10 cellular contexts compared by ENCODE assay signal in genomic region chr3:50156549-50156948, GRCh38. TPM values are rescaled to one million over a fixed set of nuclear protein-coding genes. Genes with fewer than 3 reads are reported as not detected.
DNase-seq lines count a peak whose midpoint lies in the region; ATAC-seq and TF ChIP-seq lines count a peak whose summit lies in the region.
"Had no signal": no experiment of that assay in that cellular context is flagged by ENCODE, and none has a peak within 500 bp of the region (broad histone marks: within the 10 kb centered on the region; RNA-seq: fewer than 3 reads in every experiment).

No MANE protein-coding gene starts in this region.

- peaks cover 4% of the 10 kb centered on the region; the same call in 1 of the 2 replicates for H3K27me3 ChIP-seq in BJ (ENCODE audit: control insufficient read depth, insufficient read depth, low read length)
- H3K27me3 ChIP-seq in WERI-Rb-1 (ENCODE audit: insufficient read depth, low read depth, severe bottlenecking): no peaks in the 10 kb centered on the region

- ATAC-seq in HG02938 (IDR thresholded peaks at IDR 0.05; ENCODE audit: unreplicated experiment) (no peak), HG03457 (IDR thresholded peaks at IDR 0.05; ENCODE audit: unreplicated experiment) (no peak), omental fat pad (ENCODE audit: low FRiP score) (no peak)

- peaks cover 13% of the 10 kb centered on the region for H3K9me3 Mint-ChIP-seq in glutamatergic neuron (ENCODE audit: unreplicated experiment)
- no peaks in the 10 kb centered on the region for H3K9me3 Mint-ChIP-seq in progenitor cell of endocrine pancreas (ENCODE audit: low read depth)

- H3K27ac Mint-ChIP-seq in glutamatergic neuron (ENCODE audit: unreplicated experiment) (peak overlapping the region; percentile 62), progenitor cell of endocrine pancreas (no peak overlapping the region)

- TF ChIP-seq CTCF in BJ (IDR thresholded peaks at IDR 0.05; ENCODE audit: insufficient read depth, low read depth, low read length) (no peak), WERI-Rb-1 (IDR thresholded peaks at IDR 0.05; ENCODE audit: low read depth, low read length) (no peak), glutamatergic neuron (IDR thresholded peaks at IDR 0.05; ENCODE audit: partially characterized antibody, unreplicated experiment) (no peak), progenitor cell of endocrine pancreas (IDR thresholded peaks at IDR 0.05; ENCODE audit: unreplicated experiment) (no peak), omental fat pad (IDR thresholded peaks at IDR 0.05) (no peak)

- POLR2A ChIA-PET in BJ (lab: Charles Lee): interaction anchor here (0.5 kb wide), 1 partner anchor 57 kb away, joined by 8 read pairs; no protein-coding TSS in a partner anchor

- no peaks in the 10 kb centered on the region for H3K9me3 ChIP-seq in WERI-Rb-1 (ENCODE audit: severe bottlenecking)

- CTCF ChIA-PET in BJ (lab: Yijun Ruan, JAX): interaction anchor here (0.6 to 3.6 kb wide), 13 partner anchors 9 to 317 kb away, joined by 3 to 24 read pairs (median 4); no protein-coding TSS in a partner anchor

- H3K27me3 Mint-ChIP-seq in glutamatergic neuron (ENCODE audit: unreplicated experiment): peaks cover 21% of the 10 kb centered on the region
- peaks cover 21% of the 10 kb centered on the region for H3K27me3 Mint-ChIP-seq in progenitor cell of endocrine pancreas

- no peaks in the 10 kb centered on the region; the same call in 1 of the 2 replicates for H3K36me3 ChIP-seq in BJ (ENCODE audit: control insufficient read depth, insufficient read depth, low read length)
- H3K36me3 ChIP-seq in WERI-Rb-1: peaks cover 49% of the 10 kb centered on the region

- H3K4me1 Mint-ChIP-seq in glutamatergic neuron (ENCODE audit: low read depth, unreplicated experiment) (peaks cover 12% of the 10 kb centered on the region), progenitor cell of endocrine pancreas (ENCODE audit: low read depth) (peaks cover 27% of the 10 kb centered on the region)

- H3K4me3 Mint-ChIP-seq in glutamatergic neuron (ENCODE audit: unreplicated experiment) (peak overlapping the region; percentile 89), progenitor cell of endocrine pancreas (ENCODE audit: low read depth) (peak overlapping the region; percentile 87)

- peak overlapping the region; percentile 78 for H3K27ac ChIP-seq in WERI-Rb-1

- H3K36me3 Mint-ChIP-seq in glutamatergic neuron (ENCODE audit: unreplicated experiment) (no peaks in the 10 kb centered on the region), progenitor cell of endocrine pancreas (ENCODE audit: insufficient read depth) (peaks cover 2% of the 10 kb centered on the region)

- DNase-seq in BJ (ENCODE audit: low read depth): no peak
- no peak for DNase-seq in WERI-Rb-1
- DNase-seq in glutamatergic neuron: no peak
- DNase-seq in progenitor cell of endocrine pancreas (ENCODE audit: low spot score, unreplicated experiment): no peak
- no peak for DNase-seq in SW 1271 (lab: John Stamatoyannopoulos, UW)
- no peak for DNase-seq in omental fat pad (ENCODE audit: low spot score)
- DNase-seq: cortex of kidney had no signal

- H3K4me3 ChIP-seq in BJ (ENCODE audit: low read depth, low read length) (peak overlapping the region; percentile 43), WERI-Rb-1 (ENCODE audit: low read depth, low read length) (peak overlapping the region; percentile 92)

RNA-seq across cellular contexts. Expression of gene SEMA3F, which starts 1.4 kb away (rescaled TPM):
- 7.4 and 11.4 TPM in 2 replicates for polyA plus RNA-seq in BJ (2011; rRNA removed)
- polyA minus RNA-seq in BJ (2011; rRNA and poly(A)+ RNA removed): 8.7 and 10.4 TPM in 2 replicates
- 41.2 TPM for total RNA-seq in glutamatergic neuron (ENCODE audit: unreplicated experiment)
- 23.6 and 26.5 TPM in 2 replicates for total RNA-seq in progenitor cell of endocrine pancreas
- 10 to 100 TPM; 18.3 to 46.2 (median 33.8) TPM for total RNA-seq in omental fat pad

RNA-seq across cellular contexts. Expression of gene GNAT1, which starts 34.9 kb away (rescaled TPM):
- not detected in 2 replicates for polyA plus RNA-seq in BJ (2011; rRNA removed)
- not detected in 2 replicates for polyA minus RNA-seq in BJ (2011; rRNA and poly(A)+ RNA removed)
- not detected for total RNA-seq in glutamatergic neuron (ENCODE audit: unreplicated experiment)
- 0.12 and 0.91 TPM in 2 replicates for total RNA-seq in progenitor cell of endocrine pancreas
- total RNA-seq in omental fat pad: 1 to 10 TPM in 1 of 4 donors, not detected in 3; 1.3 TPM
- total RNA-seq: mononuclear cell had no signal

RNA-seq across cellular contexts. Expression of gene SLC38A3, which starts 48.5 kb away (rescaled TPM):
- 0.17 and 0.22 TPM in 2 replicates for polyA plus RNA-seq in BJ (2011; rRNA removed)
- polyA minus RNA-seq in BJ (2011; rRNA and poly(A)+ RNA removed): 0.28 TPM in 1 of 2 replicates, not detected in the other
- total RNA-seq in glutamatergic neuron (ENCODE audit: unreplicated experiment) (not detected), progenitor cell of endocrine pancreas (43.5 and 44.7 TPM in 2 replicates), omental fat pad (1 to 10 TPM in 1 of 4 donors, under 1 TPM in 2, not detected in 1; 0.56 to 1.5 (median 0.84) TPM)
- total RNA-seq: mononuclear cell had no signal

Comparison
In these comparisons a context has a peak if more than half of its experiments do, and no peak if none do; other contexts are left out.
1. RNA of gene SLC38A3, which starts 48.5 kb away (total RNA-seq): 43.5 to 44.7 TPM in progenitor cell of endocrine pancreas; 0.56 to 1.5 TPM in omental fat pad and not detected in glutamatergic neuron (single experiment); every median in the first group is over 10 times any median in the second.